In genomic region chr7:26200113-26200443, GRCh38 we compare ENCODE assay signal across 1 cellular context.
TF ChIP-seq lines count a peak whose summit lies in the region.

No MANE protein-coding gene starts in this region.

TF ChIP-seq in HEK293, 187 proteins besides CTCF, POLR2A, EP300 and RAD21 (continued from another document):
- TF ChIP-seq TSHZ1 (tag by site-specific recombination; IDR thresholded peaks at IDR 0.05; ENCODE audit: borderline replicate concordance) (no peak), ZNF768 (tag by site-specific recombination; IDR thresholded peaks at IDR 0.05) (no peak), IKZF3 (tag by site-specific recombination; IDR thresholded peaks at IDR 0.05) (peak; percentile 65), ZBTB26 (tag by site-specific recombination; optimal IDR thresholded peaks at IDR 0.05) (peak; percentile 45), YY1 (tag by site-specific recombination; IDR thresholded peaks at IDR 0.05) (peak; percentile 91), ZNF266 (tag by site-specific recombination; IDR thresholded peaks at IDR 0.05; ENCODE audit: low read depth) (no peak), ZBTB20 (tag by site-specific recombination; IDR thresholded peaks at IDR 0.05) (peak; percentile 32; the same call in 1 of the 2 replicates), PATZ1 (tag by site-specific recombination; IDR thresholded peaks at IDR 0.05) (peak; percentile 66; the same call in 1 of the 2 replicates), ZIC2 (tag by site-specific recombination; IDR thresholded peaks at IDR 0.05) (no peak; the same call in 1 of the 2 replicates), ZNF24 (tag by site-specific recombination; IDR thresholded peaks at IDR 0.05) (peak; percentile 11; the same call in 1 of the 2 replicates), GLIS2 (tag by site-specific recombination; IDR thresholded peaks at IDR 0.05) (peak; percentile 74), ZSCAN30 (tag by site-specific recombination; IDR thresholded peaks at IDR 0.05) (0 out of 2 replicates have a peak, but pooled peaks have one; percentile 53), ZFHX2 (tag by site-specific recombination; conservative IDR thresholded peaks at IDR 0.05) (0 out of 2 replicates have a peak, but pooled peaks have one; percentile 8), ZNF335 (tag by site-specific recombination; conservative IDR thresholded peaks at IDR 0.05) (0 out of 2 replicates have a peak, but pooled peaks have one; percentile 35), ZBTB8A (tag by site-specific recombination; IDR thresholded peaks at IDR 0.05) (peak; percentile 9; the same call in 1 of the 2 replicates), PRDM1 (tag by site-specific recombination; IDR thresholded peaks at IDR 0.05) (peak; percentile 95), ZNF664 (tag by site-specific recombination; IDR thresholded peaks at IDR 0.05) (no peak), ZEB2 (tag by site-specific recombination; IDR thresholded peaks at IDR 0.05) (peak; percentile 72; the same call in 1 of the 2 replicates), YY2 (tag by site-specific recombination; IDR thresholded peaks at IDR 0.05) (peak; percentile 86), ZBTB11 (tag by site-specific recombination; conservative IDR thresholded peaks at IDR 0.05; ENCODE audit: low read depth) (peak; percentile 28)
